Comparison of ENCODE assay signal across 8 cellular contexts in the genomic region with DNA sequence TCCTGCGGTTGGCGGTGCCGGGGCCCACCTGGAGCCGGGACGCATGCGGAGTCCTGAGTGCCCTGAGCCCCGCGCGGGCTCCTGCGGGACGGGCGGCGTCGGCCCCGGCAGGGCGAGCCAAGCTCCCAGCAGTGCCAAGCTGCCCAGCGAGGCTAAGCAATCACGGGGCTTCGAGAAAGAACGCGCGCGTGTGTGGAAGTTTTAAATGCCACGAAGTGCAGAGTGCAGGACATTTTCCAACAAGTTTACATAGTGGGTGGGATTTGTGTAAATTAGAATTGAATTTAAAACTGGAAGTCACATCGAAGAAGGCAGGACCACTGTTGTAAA. TPM values are rescaled to one million over a fixed set of nuclear protein-coding genes. Genes with fewer than 3 reads are reported as not detected.
DNase-seq lines count a peak whose midpoint lies in the region; ATAC-seq, FAIRE-seq and TF ChIP-seq lines count a peak whose summit lies in the region.

No MANE protein-coding gene starts in this region.

- H3K36me3 ChIP-seq in H7 (replicated peaks; ENCODE audit: control insufficient read depth, insufficient read depth, low read length), result no peaks in the 10 kb centered on the region
- no peaks in the 10 kb centered on the region for H3K36me3 ChIP-seq in right atrium auricular region
- H3K36me3 ChIP-seq in gastrocnemius medialis, result no peaks in the 10 kb centered on the region

- H3K9me3 ChIP-seq in right atrium auricular region, result no peaks in the 10 kb centered on the region
- H3K9me3 ChIP-seq in gastrocnemius medialis, result no peaks in the 10 kb centered on the region

- CTCF ChIA-PET in activated CD8-positive, alpha-beta T cell treated with anti-CD3 and anti-CD28 coated beads, Interleukin-2, amount 10 ng/mL, durations not matched to agents 7 days and 5 days (lab: Charles Lee), result interaction anchor here (1.0 kb wide), 1 partner anchor 8 kb away, joined by 3 read pairs; no protein-coding TSS in a partner anchor

- intact Hi-C loops in gastrocnemius medialis (cut with DNase I; ENCODE audit: low total_unique reads), result no loop called here

- POLR2A ChIA-PET in activated CD8-positive, alpha-beta T cell treated with anti-CD3 and anti-CD28 coated beads, Interleukin-2, amount 10 ng/mL, durations not matched to agents 7 days and 5 days (lab: Charles Lee), result interaction anchor here (0.6 kb wide), 1 partner anchor 308 kb away, joined by 3 read pairs; no protein-coding TSS in a partner anchor

- TF ChIP-seq POLR2A in gastrocnemius medialis (IDR thresholded peaks at IDR 0.05), result no peak

- in situ Hi-C loops in gastrocnemius medialis (cut with MboI; ENCODE audit: low sequenced_read_pairs in 4 of 4), result no loop called here

- ATAC-seq in activated CD8-positive, alpha-beta T cell treated with anti-CD3 and anti-CD28 coated beads, Interleukin-2, amount 10 ng/mL, durations not matched to agents 7 days and 5 days, result no peak
- no peak for ATAC-seq in gastrocnemius medialis

- no peaks in the 10 kb centered on the region for H3K9me3 Mint-ChIP-seq in activated CD8-positive, alpha-beta T cell treated with anti-CD3 and anti-CD28 coated beads, Interleukin-2, amount 10 ng/mL, durations not matched to agents 7 days and 5 days (ENCODE audit: insufficient read depth)

- peak overlapping the region; percentile 54 for H3K4me3 Mint-ChIP-seq in activated CD8-positive, alpha-beta T cell treated with anti-CD3 and anti-CD28 coated beads, Interleukin-2, amount 10 ng/mL, durations not matched to agents 7 days and 5 days

- H3K27me3 Mint-ChIP-seq in activated CD8-positive, alpha-beta T cell treated with anti-CD3 and anti-CD28 coated beads, Interleukin-2, amount 10 ng/mL, durations not matched to agents 7 days and 5 days (ENCODE audit: low read depth), result peaks cover 33% of the 10 kb centered on the region

- H3K4me1 ChIP-seq in right atrium auricular region, result peaks cover 0 to 14% of the 10 kb centered on the region in 2 donors
- H3K4me1 ChIP-seq in gastrocnemius medialis, result peaks cover 3% of the 10 kb centered on the region in 2 donors

- peaks cover 13% of the 10 kb centered on the region for H3K4me1 Mint-ChIP-seq in activated CD8-positive, alpha-beta T cell treated with anti-CD3 and anti-CD28 coated beads, Interleukin-2, amount 10 ng/mL, durations not matched to agents 7 days and 5 days (ENCODE audit: low read depth)

- no peak for FAIRE-seq in GM19239 (lab: Jason Lieb, UNC)

- DNase-seq in H7 (no peak), right atrium auricular region (ENCODE audit: low spot score) (no peak), gastrocnemius medialis (no peak), NCI-H226 (no peak), NCI-H1417 treated with DMSO at 0.1 percent for 48 hours (lab: John Stamatoyannopoulos, UW) (no peak), GM19239 (ENCODE audit: insufficient read length, low spot score) (no peak), RKO (ENCODE audit: low spot score) (no peak)
- DNase-seq in activated CD8-positive, alpha-beta T cell treated with anti-CD3 and anti-CD28 coated beads, Interleukin-2, amount 10 ng/mL, durations not matched to agents 7 days and 5 days, result no peak

- peaks cover 28% of the 10 kb centered on the region for H3K27me3 ChIP-seq in H7 (ENCODE audit: control insufficient read depth, insufficient read depth, low read length)
- H3K27me3 ChIP-seq in right atrium auricular region, result no peaks in the 10 kb centered on the region
- peaks cover 0 to 10% (median 0%) of the 10 kb centered on the region in 3 donors for H3K27me3 ChIP-seq in gastrocnemius medialis

- H3K27ac ChIP-seq in right atrium auricular region (peak overlapping the region in 1 of 2 donors; percentile 32), gastrocnemius medialis (peak overlapping the region in 2 of 4 donors; percentile 47 to 48)

- no peak overlapping the region for H3K27ac Mint-ChIP-seq in activated CD8-positive, alpha-beta T cell treated with anti-CD3 and anti-CD28 coated beads, Interleukin-2, amount 10 ng/mL, durations not matched to agents 7 days and 5 days

- peak overlapping the region; percentile 60 for H3K4me3 ChIP-seq in H7 (ENCODE audit: insufficient read depth, low read depth, low read length)
- peak overlapping the region; percentile 53 to 65 for H3K4me3 ChIP-seq in right atrium auricular region
- H3K4me3 ChIP-seq in gastrocnemius medialis, result peak overlapping the region; percentile 49 to 70 (median 62)

- TF ChIP-seq CTCF in right atrium auricular region (IDR thresholded peaks at IDR 0.05) (no peak), gastrocnemius medialis (IDR thresholded peaks at IDR 0.05 in 4 of 5, conservative IDR thresholded peaks at IDR 0.05 in 1 of 5) (no peak)

- H3K36me3 Mint-ChIP-seq in activated CD8-positive, alpha-beta T cell treated with anti-CD3 and anti-CD28 coated beads, Interleukin-2, amount 10 ng/mL, durations not matched to agents 7 days and 5 days (ENCODE audit: low read depth), result no peaks in the 10 kb centered on the region

RNA-seq across cellular contexts. Expression of gene CPM, which starts 0.6 kb away (rescaled TPM):
- 0.28 TPM in 1 of 2 replicates, not detected in the other for total RNA-seq in H7 (2014; rRNA removed; shearing (Covaris generic))
- total RNA-seq in activated CD8-positive, alpha-beta T cell treated with anti-CD3 and anti-CD28 coated beads, Interleukin-2, amount 10 ng/mL, durations not matched to agents 7 days and 5 days, result under 1 TPM; 0.34 to 0.58 TPM
- total RNA-seq in right atrium auricular region, result 10 to 100 TPM; 19.8 to 21.9 TPM
- total RNA-seq in gastrocnemius medialis, result 10 to 100 TPM; 12.9 to 78.4 (median 18.6) TPM

Comparison
In these comparisons a context has a peak if more than half of its experiments do, and no peak if none do; other contexts are left out.
1. RNA of gene CPM, which starts 0.6 kb away (total RNA-seq): 19.8 to 21.9 TPM in right atrium auricular region and 12.9 to 78.4 TPM in gastrocnemius medialis; 0.34 to 0.58 TPM in activated CD8-positive, alpha-beta T cell treated with anti-CD3 and anti-CD28 coated beads, Interleukin-2, amount 10 ng/mL, durations not matched to agents 7 days and 5 days and 0.28 TPM in H7; every median in the first group is over 4 times any median in the second.
2. Peak in every context shown above with its lines, with median percentiles within 50 percentile points of each other: H3K4me3 ChIP-seq.